1 cellular context compared by ENCODE assay signal in the genomic region with DNA sequence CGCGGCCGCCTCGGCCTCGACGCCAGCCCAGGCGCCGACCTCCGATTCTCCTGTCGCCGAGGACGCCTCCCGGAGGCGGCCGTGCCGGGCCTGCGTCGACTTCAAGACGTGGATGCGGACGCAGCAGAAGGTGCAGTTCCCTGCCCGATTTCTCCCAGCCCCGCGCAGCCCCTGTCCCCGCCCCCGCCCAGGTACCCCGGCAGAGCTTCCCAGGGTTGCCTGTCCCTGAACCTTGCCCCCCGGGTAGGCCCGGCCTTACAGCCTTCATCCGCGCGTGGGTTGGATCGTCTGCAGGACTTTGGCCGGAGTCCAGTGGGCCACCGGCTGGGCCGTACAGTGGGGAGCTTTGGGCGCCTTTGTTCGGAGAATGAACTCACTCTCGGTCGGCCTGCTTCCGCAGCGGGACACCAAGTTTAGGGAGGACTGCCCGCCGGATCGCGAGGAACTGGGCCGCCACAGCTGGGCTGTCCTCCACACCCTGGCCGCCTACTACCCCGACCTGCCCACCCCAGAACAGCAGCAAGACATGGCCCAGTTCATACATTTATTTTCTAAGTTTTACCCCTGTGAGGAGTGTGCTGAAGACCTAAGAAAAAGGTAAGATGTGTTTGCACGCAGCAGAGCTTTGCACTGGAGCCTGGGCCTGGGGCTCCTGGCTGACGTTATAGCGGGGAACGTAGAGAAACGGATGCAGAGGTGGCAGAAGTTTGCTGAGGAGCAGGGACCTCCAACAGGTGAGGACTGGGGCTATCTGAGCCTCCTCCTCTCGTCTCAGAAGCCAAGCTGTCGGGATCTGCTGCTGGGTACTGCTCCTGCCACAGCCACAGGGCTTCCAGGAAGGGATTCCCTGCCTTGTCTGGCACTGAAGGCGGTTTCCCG.
A peak's percentile ranks its signal among the peaks of the same experiment; 100 is the strongest.
TF ChIP-seq lines count a peak whose summit lies in the region.

No MANE protein-coding gene starts in this region.

TF ChIP-seq in H1, 55 proteins besides CTCF, POLR2A, EP300 and RAD21:
- 0 out of 2 replicates have a peak, but pooled peaks have one; percentile 17 for TF ChIP-seq KDM5A (IDR thresholded peaks at IDR 0.05; ENCODE audit: low read length)
- peak; percentile 50 for TF ChIP-seq ASH2L (IDR thresholded peaks at IDR 0.05; ENCODE audit: low read length)
- TF ChIP-seq RBBP5 (IDR thresholded peaks at IDR 0.05; ENCODE audit: borderline replicate concordance, low read depth, low read length), result 0 out of 2 replicates have a peak, but pooled peaks have one; percentile 1
- no peak for TF ChIP-seq JUND (IDR thresholded peaks at IDR 0.05; ENCODE audit: low read length)
- TF ChIP-seq CHD1 (IDR thresholded peaks at IDR 0.05; ENCODE audit: low read depth, low read length), result no peak
- TF ChIP-seq PHF8 (conservative IDR thresholded peaks at IDR 0.05; ENCODE audit: low read depth, low read length), result peak; percentile 99; the same call in 1 of the 2 replicates
